23 cellular contexts compared by ENCODE assay signal in genomic region chr1:40628903-40629292, GRCh38. TPM values are rescaled to one million over a fixed set of nuclear protein-coding genes. Genes with fewer than 3 reads are reported as not detected.
DNase-seq lines count a peak whose midpoint lies in the region; ATAC-seq and TF ChIP-seq lines count a peak whose summit lies in the region.
"Had no signal": no experiment of that assay in that cellular context is flagged by ENCODE, and none has a peak within 500 bp of the region (broad histone marks: within the 10 kb centered on the region; RNA-seq: fewer than 3 reads in every experiment).

No MANE protein-coding gene starts in this region.

- TF ChIP-seq CTCF in mammary epithelial cell (conservative IDR thresholded peaks at IDR 0.05 in 1 of 2, IDR thresholded peaks at IDR 0.05 in 1 of 2; ENCODE audit: extremely low read depth in 1 of 2, insufficient read depth in 1 of 2, low read depth in 1 of 2, low read length in 2 of 2) (no peak), MCF 10A (IDR thresholded peaks at IDR 0.05; ENCODE audit: unreplicated experiment) (no peak), RWPE2 (IDR thresholded peaks at IDR 0.05; ENCODE audit: poor library complexity, severe bottlenecking) (no peak)

- H3K9me3 ChIP-seq in mammary epithelial cell (replicated peaks; ENCODE audit: insufficient read depth, low read length), result no peaks in the 10 kb centered on the region
- H3K9me3 ChIP-seq in RWPE2 (ENCODE audit: severe bottlenecking), result no peaks in the 10 kb centered on the region
- H3K9me3 ChIP-seq: esophagus muscularis mucosa, stomach, uterus had no signal

- in situ Hi-C loops in mammary epithelial cell (cut with MboI; ENCODE audit: low sequenced_read_pairs in 2 of 2), result no loop called here

- ATAC-seq in RWPE2 (ENCODE audit: low read depth) (peak; percentile 89), sciatic nerve (no peak)
- ATAC-seq in stimulated activated memory B cell treated with anti-CD40 and anti-IgM and Interleukin-4, amounts not matched to agents 10 μg/mL and 1 μg/mL and 100 μg/mL, for 72 hours, result no peak
- ATAC-seq: Right ventricle myocardium inferior, WTC11 had no signal

- H3K4me3 ChIP-seq in mammary epithelial cell (replicated peaks in 1 of 3; ENCODE audit: insufficient read depth in 1 of 3, low read depth in 2 of 3, low read length in 3 of 3) (no peak overlapping the region), RWPE2 (ENCODE audit: severe bottlenecking) (no peak overlapping the region)
- H3K4me3 ChIP-seq: esophagus muscularis mucosa, stomach, uterus had no signal

- 36% methylated on average over 2 of the region's 2 CpGs for WGBS in mammary epithelial cell (ENCODE audit: low coverage, missing lambda C conversion rate)

- no peak overlapping the region for H2AFZ ChIP-seq in mammary epithelial cell (ENCODE audit: low read depth, low read length)

- H3K36me3 Mint-ChIP-seq in MCF 10A (ENCODE audit: insufficient read depth, unreplicated experiment) (no peaks in the 10 kb centered on the region), immature natural killer cell (no peaks in the 10 kb centered on the region)
- H3K36me3 Mint-ChIP-seq in stimulated activated memory B cell treated with anti-CD40 and anti-IgM and Interleukin-4, amounts not matched to agents 10 μg/mL and 1 μg/mL and 100 μg/mL, for 72 hours, result peaks cover 9% of the 10 kb centered on the region
- H3K36me3 Mint-ChIP-seq: activated naive CD4-positive, alpha-beta T cell treated with anti-CD3 and anti-CD28 coated beads, Interleukin-2, amount 50 U/mL, for 24 hours; WTC11 had no signal

- TSS peak; percentile 29 for BruUV-seq in mammary epithelial cell (replicated peaks; lab: Mats Ljungman, UMichigan)
- BruUV-seq in MCF 10A (replicated peaks; lab: Mats Ljungman, UMichigan), result no TSS peak

- peak overlapping the region; percentile 61 for H3K27ac ChIP-seq in mammary epithelial cell (ENCODE audit: insufficient read depth, low read depth, low read length)
- peak overlapping the region; percentile 64 for H3K27ac ChIP-seq in RWPE2 (ENCODE audit: poor library complexity, severe bottlenecking)
- no peak overlapping the region for H3K27ac ChIP-seq in caudate nucleus (ENCODE audit: low read depth, low read length)
- H3K27ac ChIP-seq: brain microvascular endothelial cell, esophagus muscularis mucosa, stomach, uterus had no signal

- H3K27ac Mint-ChIP-seq in MCF 10A (ENCODE audit: low read depth, unreplicated experiment) (no peak overlapping the region), immature natural killer cell (peak overlapping the region in 4 of 6 donors; percentile 17 to 71 (median 30))
- no peak overlapping the region for H3K27ac Mint-ChIP-seq in stimulated activated memory B cell treated with anti-CD40 and anti-IgM and Interleukin-4, amounts not matched to agents 10 μg/mL and 1 μg/mL and 100 μg/mL, for 72 hours
- H3K27ac Mint-ChIP-seq: activated naive CD4-positive, alpha-beta T cell treated with anti-CD3 and anti-CD28 coated beads, Interleukin-2, amount 50 U/mL, for 24 hours; WTC11 had no signal

- H3K27me3 Mint-ChIP-seq in MCF 10A (ENCODE audit: insufficient read depth, unreplicated experiment), result no peaks in the 10 kb centered on the region
- H3K27me3 Mint-ChIP-seq in immature natural killer cell (ENCODE audit: low read depth in 3 of 3), result peaks cover 0 to 3% (median 0%) of the 10 kb centered on the region in 3 donors
- H3K27me3 Mint-ChIP-seq in stimulated activated memory B cell treated with anti-CD40 and anti-IgM and Interleukin-4, amounts not matched to agents 10 μg/mL and 1 μg/mL and 100 μg/mL, for 72 hours, result peaks cover 29% of the 10 kb centered on the region
- H3K27me3 Mint-ChIP-seq: activated naive CD4-positive, alpha-beta T cell treated with anti-CD3 and anti-CD28 coated beads, Interleukin-2, amount 50 U/mL, for 24 hours had no signal

- no peaks in the 10 kb centered on the region for H3K36me3 ChIP-seq in mammary epithelial cell (ENCODE audit: insufficient read depth, low read length)
- H3K36me3 ChIP-seq in RWPE2 (ENCODE audit: low read depth), result no peaks in the 10 kb centered on the region
- H3K36me3 ChIP-seq: brain microvascular endothelial cell, uterus had no signal

- H3K27me3 ChIP-seq in mammary epithelial cell (ENCODE audit: insufficient read depth, low read length) (no peaks in the 10 kb centered on the region), RWPE2 (ENCODE audit: insufficient read depth, poor library complexity, severe bottlenecking) (no peaks in the 10 kb centered on the region)
- H3K27me3 ChIP-seq: brain microvascular endothelial cell, esophagus muscularis mucosa, stomach, uterus had no signal

- intact Hi-C loops in mammary epithelial cell (cut with micrococcal nuclease), result loop anchor here (2.0 to 5.0 kb wide), 3 partner anchors 18 to 218 kb away; no protein-coding TSS in a partner anchor
- intact Hi-C loops in MCF 10A (cut with micrococcal nuclease), result no loop called here
- intact Hi-C loops in sciatic nerve (cut with DNase I), result no loop called here

- peak overlapping the region; percentile 8 for H3K4me2 ChIP-seq in mammary epithelial cell (ENCODE audit: insufficient read depth, low read depth, low read length)

- no peak overlapping the region for H3K9ac ChIP-seq in mammary epithelial cell (ENCODE audit: insufficient read depth, low read length)

- H4K20me1 ChIP-seq in mammary epithelial cell (ENCODE audit: insufficient read depth, low read length), result no peaks in the 10 kb centered on the region

- POLR2A ChIA-PET in MCF 10A (lab: Yijun Ruan, JAX), result no interaction called here

- dilution Hi-C loops in mammary epithelial cell (cut with HindIII; ENCODE audit: low sequenced_read_pairs), result no loop called here

- peak; percentile 83 for DNase-seq in mammary epithelial cell
- no peak for DNase-seq in MCF 10A (ENCODE audit: unreplicated experiment)
- DNase-seq in RWPE2 (ENCODE audit: low spot score), result peak; percentile 70
- DNase-seq in immature natural killer cell, result no peak
- no peak for DNase-seq in mesenteric fat pad (ENCODE audit: low spot score)
- no peak for DNase-seq in sciatic nerve (ENCODE audit: low spot score)
- no peak for DNase-seq in caudate nucleus (lab: John Stamatoyannopoulos, UW)
- DNase-seq: activated CD8-positive, alpha-beta memory T cell treated with anti-CD3 and anti-CD28 coated beads, Interleukin-2, amount 50 U/mL, for 4 hours; brain microvascular endothelial cell; GF-D8; glutamatergic neuron; mesenchymal stem cell; MM.1S; NCI-H187; NCI-H446 treated with DMSO at 0.1 percent for 48 hours; stomach; uterus had no signal

- H3K4me1 Mint-ChIP-seq in MCF 10A (ENCODE audit: insufficient read depth, unreplicated experiment) (peaks cover 9% of the 10 kb centered on the region), immature natural killer cell (peaks cover 25 to 27% of the 10 kb centered on the region in 2 donors)
- H3K4me1 Mint-ChIP-seq in stimulated activated memory B cell treated with anti-CD40 and anti-IgM and Interleukin-4, amounts not matched to agents 10 μg/mL and 1 μg/mL and 100 μg/mL, for 72 hours, result peaks cover 26% of the 10 kb centered on the region
- H3K4me1 Mint-ChIP-seq: WTC11 had no signal

- H3K4me1 ChIP-seq in mammary epithelial cell (ENCODE audit: insufficient read depth, low read length) (peaks cover 36% of the 10 kb centered on the region), RWPE2 (ENCODE audit: insufficient read depth, poor library complexity, severe bottlenecking) (peaks cover 18% of the 10 kb centered on the region)
- H3K4me1 ChIP-seq: uterus had no signal

- no peaks in the 10 kb centered on the region for H3K79me2 ChIP-seq in mammary epithelial cell (ENCODE audit: insufficient read depth, low read length)

- CTCF ChIA-PET in mammary epithelial cell (lab: Charles Lee; ENCODE audit: low non-redundant PET), result interaction anchor here (0.6 kb wide), 1 partner anchor 36 kb away, joined by 3 read pairs; no protein-coding TSS in a partner anchor
- CTCF ChIA-PET in MCF 10A (lab: Yijun Ruan, JAX), result interaction anchor here (0.7 to 2.3 kb wide), 5 partner anchors 16 to 324 kb away, joined by 3 to 7 read pairs (median 3); no protein-coding TSS in a partner anchor

- H3K4me3 Mint-ChIP-seq in MCF 10A (ENCODE audit: unreplicated experiment), result no peak overlapping the region
- peak overlapping the region in 1 of 5 donors; percentile 41 for H3K4me3 Mint-ChIP-seq in immature natural killer cell
- no peak overlapping the region for H3K4me3 Mint-ChIP-seq in stimulated activated memory B cell treated with anti-CD40 and anti-IgM and Interleukin-4, amounts not matched to agents 10 μg/mL and 1 μg/mL and 100 μg/mL, for 72 hours
- H3K4me3 Mint-ChIP-seq: activated naive CD4-positive, alpha-beta T cell treated with anti-CD3 and anti-CD28 coated beads, Interleukin-2, amount 50 U/mL, for 24 hours; neural crest cell; WTC11 had no signal

- no peaks in the 10 kb centered on the region for H3K9me3 Mint-ChIP-seq in MCF 10A (ENCODE audit: unreplicated experiment)
- no peaks in the 10 kb centered on the region for H3K9me3 Mint-ChIP-seq in immature natural killer cell
- H3K9me3 Mint-ChIP-seq in stimulated activated memory B cell treated with anti-CD40 and anti-IgM and Interleukin-4, amounts not matched to agents 10 μg/mL and 1 μg/mL and 100 μg/mL, for 72 hours, result no peaks in the 10 kb centered on the region
- H3K9me3 Mint-ChIP-seq: activated naive CD4-positive, alpha-beta T cell treated with anti-CD3 and anti-CD28 coated beads, Interleukin-2, amount 50 U/mL, for 24 hours; neural crest cell; WTC11 had no signal

RNA-seq across cellular contexts. Expression of gene RIMS3, which starts 36.6 kb away (rescaled TPM):
- total RNA-seq in mammary epithelial cell, result 10 to 100 TPM in 1 of 2 donors, 1 to 10 TPM in 1; 7.7 to 16.5 TPM
- 3.0 TPM for polyA plus RNA-seq in mammary epithelial cell
- 9.1 TPM for polyA minus RNA-seq in mammary epithelial cell
- 0.29 and 0.58 TPM in 2 replicates for total RNA-seq in MCF 10A (2022)
- 1 to 10 TPM in 2 of 3 donors, under 1 TPM in 1; 0.31 to 1.7 (median 1.3) TPM for polyA plus RNA-seq in immature natural killer cell
- total RNA-seq in mesenteric fat pad, result 1.2 TPM
- 8.7 TPM for total RNA-seq in sciatic nerve

Comparison
In these comparisons a context has a peak if more than half of its experiments do, and no peak if none do; other contexts are left out.
1. DNase-seq: peak in mammary epithelial cell (single experiment) and RWPE2 (single experiment); none in MCF 10A (single experiment), immature natural killer cell (0 of 3), mesenteric fat pad (single experiment), sciatic nerve (single experiment) and caudate nucleus (0 of 61).
2. H3K27ac Mint-ChIP-seq: peak in immature natural killer cell (4 of 6); none in MCF 10A (single experiment) and stimulated activated memory B cell treated with anti-CD40 and anti-IgM and Interleukin-4, amounts not matched to agents 10 μg/mL and 1 μg/mL and 100 μg/mL, for 72 hours (single experiment).